In genomic region chr7:107847168-107847835, GRCh38 we compare ENCODE assay signal across 27 cellular contexts. TPM values are rescaled to one million over a fixed set of nuclear protein-coding genes. Genes with fewer than 3 reads are reported as not detected.
DNase-seq lines count a peak whose midpoint lies in the region; ATAC-seq and FAIRE-seq lines count a peak whose summit lies in the region.
"Had no signal": no experiment of that assay in that cellular context is flagged by ENCODE, and none has a peak within 500 bp of the region (broad histone marks: within the 10 kb centered on the region; RNA-seq: fewer than 3 reads in every experiment).

No MANE protein-coding gene starts in this region.

- no peak for ATAC-seq in HG02588 (IDR thresholded peaks at IDR 0.05; ENCODE audit: unreplicated experiment)
- no peak for ATAC-seq in esophagus mucosa
- ATAC-seq: HCT116, Panc1, T-cell had no signal

- FAIRE-seq in urothelium cell line (lab: Jason Lieb, UNC): peak; percentile 70
- FAIRE-seq: GM12891, HTR-8/SVneo had no signal

- peak; percentile 11 for DNase-seq in DMS53 treated with DMSO at 0.1 percent for 48 hours (lab: John Stamatoyannopoulos, UW; ENCODE audit: unreplicated experiment)
- peak; percentile 59 to 67 for DNase-seq in NCI-H187 (lab: John Stamatoyannopoulos, UW)
- DNase-seq in urothelium cell line (ENCODE audit: low spot score): no peak
- no peak for DNase-seq in COLO829 (ENCODE audit: low spot score)
- DNase-seq: CD8-positive, alpha-beta memory T cell; DMS153; EL; NCI-H2081; NCI-H69; SHP77; T-cell had no signal

- H3K27ac ChIP-seq in cingulate gyrus (ENCODE audit: low read depth, low read length): peak overlapping the region; percentile 10
- H3K27ac ChIP-seq: RWPE1 had no signal

RNA-seq across cellular contexts. Expression of gene DLD, which starts 43.7 kb away (rescaled TPM):
- total RNA-seq in esophagus mucosa: 63.5 TPM

RNA-seq across cellular contexts. Expression of gene SLC26A3, which starts 44.3 kb away (rescaled TPM):
- total RNA-seq in esophagus mucosa: 0.44 TPM
- total RNA-seq: A673; CD8-positive, alpha-beta memory T cell; H4; LHCN-M2; MCF 10A; NCI-H460; OCI-LY7; SK-MEL-5; T-helper 2 cell treated with Interferon-gamma antibody and Interleukin-4, amounts not matched to agents 100 ng/mL and 5 ng/mL, for 36 hours had no signal

Comparison
In these comparisons a context has a peak if more than half of its experiments do, and no peak if none do; other contexts are left out.
1. DNase-seq: peak in DMS53 treated with DMSO at 0.1 percent for 48 hours (single experiment) and NCI-H187 (2 of 2); none in urothelium cell line (single experiment) and COLO829 (single experiment).